ENCODE assay signal across 21 cellular contexts in the genomic region with DNA sequence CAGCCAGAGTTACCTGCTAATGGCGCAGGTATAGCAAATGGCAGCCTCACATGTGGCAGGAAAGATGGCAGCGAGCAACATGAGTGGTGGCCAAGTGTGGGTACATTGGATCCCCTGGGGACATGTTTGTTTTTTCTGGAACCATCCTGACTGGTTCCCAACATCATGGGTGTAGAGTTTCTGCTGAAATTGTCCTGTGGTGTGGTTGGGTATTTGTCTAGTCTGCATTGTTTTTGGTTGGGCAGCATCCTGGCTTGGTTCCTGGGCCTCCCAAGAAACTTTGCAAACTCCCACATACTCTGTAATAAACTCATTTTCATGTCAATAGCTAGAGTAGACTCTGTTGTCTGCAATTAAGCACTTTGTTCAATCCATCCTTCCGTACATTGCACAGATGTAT.
"Had no signal": no experiment of that assay in that cellular context is flagged by ENCODE, and none has a peak within 500 bp of the region (broad histone marks: within the 10 kb centered on the region; RNA-seq: fewer than 3 reads in every experiment).

No MANE protein-coding gene starts in this region.

- H3K27ac ChIP-seq: esophagus squamous epithelium, foreskin keratinocyte, hepatocyte, psoas muscle, suprapubic skin, thyroid gland, upper lobe of left lung, uterus had no signal

- H3K4me3 ChIP-seq: esophagus squamous epithelium, hepatocyte, lung, psoas muscle, suprapubic skin, thyroid gland, upper lobe of left lung, uterus had no signal

- H3K79me2 ChIP-seq: hepatocyte had no signal

- ATAC-seq: effector memory CD8-positive, alpha-beta T cell; foreskin keratinocyte; left cardiac atrium; left ventricle myocardium superior; naive thymus-derived CD4-positive, alpha-beta T cell; psoas muscle; stimulated activated effector memory CD8-positive, alpha-beta T cell treated with anti-CD3 and anti-CD28 coated beads, Interleukin-12 subunit alpha, Interleukin-12 subunit beta, amount 100 ng/mL, for 72 hours; stimulated activated naive CD8-positive, alpha-beta T cell treated with anti-CD3 and anti-CD28 coated beads, Interleukin-15, Interleukin-2, amounts not matched to agents 100 U/mL and 50 U/mL, for 24 hours had no signal

- H3K4me2 ChIP-seq: hepatocyte had no signal

- H2AFZ ChIP-seq: hepatocyte had no signal

- DNase-seq: effector memory CD8-positive, alpha-beta T cell; esophagus squamous epithelium; foreskin keratinocyte; kidney; left cardiac atrium; left ventricle myocardium superior; mesendoderm; naive thymus-derived CD4-positive, alpha-beta T cell; nephron progenitor cell; psoas muscle; retina; stimulated activated CD4-positive, alpha-beta T cell treated with anti-CD3 and anti-CD28 coated beads, Interleukin-4, amount 100 ng/mL, for 1 hour; stimulated activated CD8-positive, alpha-beta memory T cell treated with anti-CD3 and anti-CD28 coated beads, Interleukin-4, amount 100 ng/mL, for 48 hours; stimulated activated naive CD8-positive, alpha-beta T cell treated with anti-CD3 and anti-CD28 coated beads, Interleukin-15, Interleukin-2, amounts not matched to agents 100 U/mL and 50 U/mL, for 24 hours; thyroid gland; uterus had no signal

- H3K4me1 ChIP-seq: esophagus squamous epithelium, psoas muscle, suprapubic skin, upper lobe of left lung had no signal

- H3K27me3 ChIP-seq: foreskin keratinocyte, thyroid gland, upper lobe of left lung, uterus had no signal

- H3K9me3 ChIP-seq: esophagus squamous epithelium, psoas muscle, suprapubic skin, thyroid gland, upper lobe of left lung, uterus had no signal

- H3K36me3 ChIP-seq: esophagus squamous epithelium, suprapubic skin, thyroid gland, upper lobe of left lung, uterus had no signal
